In genomic region chr1:46442317-46443161, GRCh38 we compare ENCODE assay signal across 8 cellular contexts. TPM values are rescaled to one million over a fixed set of nuclear protein-coding genes. Genes with fewer than 3 reads are reported as not detected.
DNase-seq lines count a peak whose midpoint lies in the region; ATAC-seq and TF ChIP-seq lines count a peak whose summit lies in the region.

No MANE protein-coding gene starts in this region.

- dilution Hi-C loops in mammary epithelial cell (cut with HindIII; ENCODE audit: low sequenced_read_pairs): no loop called here

- H2AFZ ChIP-seq in mammary epithelial cell (ENCODE audit: low read depth, low read length): peak overlapping the region; percentile 77

- peak overlapping the region; percentile 59 for H3K4me2 ChIP-seq in mammary epithelial cell (ENCODE audit: insufficient read depth, low read depth, low read length)

- H3K27ac ChIP-seq in WERI-Rb-1: peak overlapping the region; percentile 35; the same call in 1 of the 2 replicates
- H3K27ac ChIP-seq in mammary epithelial cell (ENCODE audit: insufficient read depth, low read depth, low read length): no peak overlapping the region

- H3K36me3 ChIP-seq in GM06990 (ENCODE audit: control insufficient read depth, insufficient read depth, low read length) (no peaks in the 10 kb centered on the region), WERI-Rb-1 (no peaks in the 10 kb centered on the region), mammary epithelial cell (ENCODE audit: insufficient read depth, low read length) (no peaks in the 10 kb centered on the region)

- TF ChIP-seq CTCF in GM06990 (IDR thresholded peaks at IDR 0.05; ENCODE audit: insufficient read depth, low read length, poor library complexity, severe bottlenecking) (peak; percentile 93), WERI-Rb-1 (IDR thresholded peaks at IDR 0.05; ENCODE audit: low read depth, low read length) (peak; percentile 93), mammary epithelial cell (conservative IDR thresholded peaks at IDR 0.05 in 1 of 2, IDR thresholded peaks at IDR 0.05 in 1 of 2; ENCODE audit: extremely low read depth in 1 of 2, insufficient read depth in 1 of 2, low read depth in 1 of 2, low read length in 2 of 2) (peak; percentile 78 to 80)

- DNase-seq in GM06990 (ENCODE audit: extremely low read depth, insufficient read length) (peak; percentile 70), NCI-H2029 (lab: John Stamatoyannopoulos, UW) (peak; percentile 81), WERI-Rb-1 (peak; percentile 94), mammary epithelial cell (peak; percentile 71), islet precursor cell (peak; percentile 96)
- DNase-seq in stimulated activated CD4-positive, alpha-beta T cell treated with anti-CD3 and anti-CD28 coated beads, Interleukin-15, amount 100 ng/mL, for 1 hour (ENCODE audit: low read depth in 1 of 2, low spot score in 1 of 2): peak; percentile 50 to 63

- CTCF ChIA-PET in mammary epithelial cell (lab: Charles Lee; ENCODE audit: low non-redundant PET): no interaction called here

- WGBS in mammary epithelial cell (ENCODE audit: low coverage, missing lambda C conversion rate): 15% methylated on average over 14 of the region's 25 CpGs

- no peaks in the 10 kb centered on the region for H4K20me1 ChIP-seq in mammary epithelial cell (ENCODE audit: insufficient read depth, low read length)

- in situ Hi-C loops in mammary epithelial cell (cut with MboI; ENCODE audit: low sequenced_read_pairs in 2 of 2): loop anchor here in 1 of 2 donors (10.0 to 25.0 kb wide), 3 partner anchors 82 to 570 kb away; partner anchors contain the start of genes CYP4X1 and EFCAB14

- H3K9ac ChIP-seq in mammary epithelial cell (ENCODE audit: insufficient read depth, low read length): no peak overlapping the region

- H3K27me3 ChIP-seq in GM06990 (replicated peaks; ENCODE audit: control insufficient read depth, insufficient read depth, low read length): peaks cover 7% of the 10 kb centered on the region
- H3K27me3 ChIP-seq in WERI-Rb-1 (ENCODE audit: insufficient read depth, low read depth, severe bottlenecking): no peaks in the 10 kb centered on the region
- H3K27me3 ChIP-seq in mammary epithelial cell (ENCODE audit: insufficient read depth, low read length): peaks cover under 1% of the 10 kb centered on the region

- H3K79me2 ChIP-seq in mammary epithelial cell (ENCODE audit: insufficient read depth, low read length): no peaks in the 10 kb centered on the region

- BruUV-seq in mammary epithelial cell (replicated peaks; lab: Mats Ljungman, UMichigan): no TSS peak

- ATAC-seq in HG02610 (IDR thresholded peaks at IDR 0.05; ENCODE audit: unreplicated experiment) (peak; percentile 78), HG03095 (IDR thresholded peaks at IDR 0.05; ENCODE audit: unreplicated experiment) (no peak)

- no peaks in the 10 kb centered on the region for H3K9me3 ChIP-seq in WERI-Rb-1 (ENCODE audit: severe bottlenecking)
- no peaks in the 10 kb centered on the region for H3K9me3 ChIP-seq in mammary epithelial cell (replicated peaks; ENCODE audit: insufficient read depth, low read length)

- no peaks in the 10 kb centered on the region for H3K4me1 ChIP-seq in mammary epithelial cell (ENCODE audit: insufficient read depth, low read length)

- H3K4me3 ChIP-seq in GM06990 (replicated peaks; ENCODE audit: low read depth, low read length) (peak overlapping the region; percentile 44), WERI-Rb-1 (ENCODE audit: low read depth, low read length) (peak overlapping the region; percentile 39), mammary epithelial cell (replicated peaks in 1 of 3; ENCODE audit: insufficient read depth in 1 of 3, low read depth in 2 of 3, low read length in 3 of 3) (peak overlapping the region; percentile 20 to 36 (median 34))

- intact Hi-C loops in mammary epithelial cell (cut with micrococcal nuclease): loop anchor here (1.0 kb wide), 1 partner anchor 86 kb away; no protein-coding TSS in a partner anchor

RNA-seq across cellular contexts. Expression of gene DMBX1, which starts 47.1 kb away (rescaled TPM):
- not detected for total RNA-seq in mammary epithelial cell
- not detected for polyA plus RNA-seq in mammary epithelial cell
- not detected for polyA minus RNA-seq in mammary epithelial cell

RNA-seq across cellular contexts. Expression of gene FAAH, which starts 48.4 kb away (rescaled TPM):
- 10 to 100 TPM; 14.7 to 21.0 TPM for total RNA-seq in mammary epithelial cell
- polyA plus RNA-seq in mammary epithelial cell: 4.1 TPM
- polyA minus RNA-seq in mammary epithelial cell: 5.0 TPM
